Comparison of ENCODE assay signal across 25 cellular contexts in genomic region chr9:38256461-38256860, GRCh38.
DNase-seq lines count a peak whose midpoint lies in the region; ATAC-seq and TF ChIP-seq lines count a peak whose summit lies in the region.
"Had no signal": no experiment of that assay in that cellular context is flagged by ENCODE, and none has a peak within 500 bp of the region (broad histone marks: within the 10 kb centered on the region; RNA-seq: fewer than 3 reads in every experiment).

No MANE protein-coding gene starts in this region.

- no peak overlapping the region for H2BK120ac ChIP-seq in H9 (ENCODE audit: low read depth, low read length, poor library complexity, severe bottlenecking)

- H3K27ac ChIP-seq in H9 (ENCODE audit: insufficient read length, low read depth, low read length) = no peak overlapping the region
- H3K27ac ChIP-seq in coronary artery = no peak overlapping the region
- H3K27ac ChIP-seq: BLaER1 had no signal

- H3K79me1 ChIP-seq in H9 (ENCODE audit: insufficient read depth, low read depth, low read length, poor library complexity, severe bottlenecking) = no peaks in the 10 kb centered on the region

- no peaks in the 10 kb centered on the region; a peak in 1 of 7 replicates for H3K36me3 Mint-ChIP-seq in H9 (ENCODE audit: insufficient read depth in 1 of 3, low read depth in 3 of 3)
- no peaks in the 10 kb centered on the region for H3K36me3 Mint-ChIP-seq in type B pancreatic cell
- H3K36me3 Mint-ChIP-seq in stimulated activated effector memory CD8-positive, alpha-beta T cell treated with anti-CD3 and anti-CD28 coated beads, Interleukin-12 subunit alpha, Interleukin-12 subunit beta, amount 100 ng/mL, for 72 hours = no peaks in the 10 kb centered on the region
- H3K36me3 Mint-ChIP-seq: CD14-positive monocyte; CD4-positive, alpha-beta memory T cell; CD4-positive, CD25-positive, alpha-beta regulatory T cell; CD8-positive, alpha-beta memory T cell had no signal

- H4K5ac ChIP-seq in H9 (ENCODE audit: insufficient read length, low read depth, low read length) = no peak overlapping the region

- H3K23ac ChIP-seq in H9 (ENCODE audit: insufficient read length, low read depth, low read length) = no peak overlapping the region

- no peak overlapping the region for H3K18ac ChIP-seq in H9 (ENCODE audit: insufficient read length, low read depth, low read length)

- H3K56ac ChIP-seq in H9 (ENCODE audit: insufficient read length, low read depth, low read length) = no peak overlapping the region

- H3K27me3 Mint-ChIP-seq in H9 (ENCODE audit: low read depth) = peaks cover 67% of the 10 kb centered on the region
- H3K27me3 Mint-ChIP-seq in type B pancreatic cell = no peaks in the 10 kb centered on the region
- H3K27me3 Mint-ChIP-seq: CD4-positive, CD25-positive, alpha-beta regulatory T cell had no signal

- no peaks in the 10 kb centered on the region for H3K27me3 ChIP-seq in H9 (ENCODE audit: insufficient read depth, low read length)
- H3K27me3 ChIP-seq: BE2C, BLaER1 had no signal

- TF ChIP-seq CTCF in H9 (conservative IDR thresholded peaks at IDR 0.05) = no peak
- TF ChIP-seq CTCF in coronary artery (IDR thresholded peaks at IDR 0.05) = no peak
- no peak for TF ChIP-seq CTCF in type B pancreatic cell (conservative IDR thresholded peaks at IDR 0.05)

- H3K4me3 ChIP-seq in coronary artery = no peak overlapping the region
- H3K4me3 ChIP-seq: BLaER1, GM12878 had no signal

- no peak overlapping the region for H3K14ac ChIP-seq in H9 (ENCODE audit: insufficient read depth, low read length)

- H2AK5ac ChIP-seq in H9 (ENCODE audit: insufficient read length, low read length) = no peak overlapping the region

- H2BK15ac ChIP-seq in H9 (ENCODE audit: low read depth, low read length) = peak overlapping the region; percentile 12; the same call in 1 of the 2 replicates

- no peak overlapping the region for H4K8ac ChIP-seq in H9 (replicated peaks; ENCODE audit: insufficient read length, low read depth, low read length)

- no peaks in the 10 kb centered on the region for H4K20me1 ChIP-seq in H9 (ENCODE audit: control insufficient read depth, insufficient read depth, insufficient read length)
- H4K20me1 ChIP-seq: BLaER1 had no signal

- H2BK12ac ChIP-seq in H9 (ENCODE audit: insufficient read length, low read depth, low read length) = no peak overlapping the region

- no peak overlapping the region for H3K4me3 Mint-ChIP-seq in H9
- no peak overlapping the region for H3K4me3 Mint-ChIP-seq in type B pancreatic cell
- no peak overlapping the region for H3K4me3 Mint-ChIP-seq in stimulated activated effector memory CD8-positive, alpha-beta T cell treated with anti-CD3 and anti-CD28 coated beads, Interleukin-12 subunit alpha, Interleukin-12 subunit beta, amount 100 ng/mL, for 72 hours
- H3K4me3 Mint-ChIP-seq: CD4-positive, alpha-beta memory T cell; CD4-positive, CD25-positive, alpha-beta regulatory T cell; CD8-positive, alpha-beta memory T cell had no signal

- H3K79me2 ChIP-seq in H9 (ENCODE audit: insufficient read depth, low read length) = no peaks in the 10 kb centered on the region

- H2BK5ac ChIP-seq in H9 (ENCODE audit: insufficient read length, low read length) = no peak overlapping the region

- H3T11ph ChIP-seq in H9 (ENCODE audit: low read length) = no peak overlapping the region

- DNase-seq in H9 (no peak), coronary artery (ENCODE audit: low spot score) (peak; percentile 24), islet precursor cell (peak; percentile 30), type B pancreatic cell (ENCODE audit: extremely low spot score, unreplicated experiment) (peak; percentile 3), NCI-H1092 treated with DMSO at 0.1 percent for 48 hours (lab: John Stamatoyannopoulos, UW) (no peak), sciatic nerve (ENCODE audit: low spot score) (no peak)
- DNase-seq in stimulated activated effector memory CD8-positive, alpha-beta T cell treated with anti-CD3 and anti-CD28 coated beads, Interleukin-12 subunit alpha, Interleukin-12 subunit beta, amount 100 ng/mL, for 72 hours (ENCODE audit: low spot score in 2 of 2) = no peak
- DNase-seq: 8988T; ACHN; BE2C; C1 segment of cervical spinal cord; CD4-positive, CD25-positive, alpha-beta regulatory T cell; CD8-positive, alpha-beta memory T cell; COR-L47; DMS 273 treated with DMSO at 0.1 percent for 48 hours; DMS153; DMS53; DMS79; DND-41; EL; GDM1 had no signal

- H3K23me2 ChIP-seq in H9 (ENCODE audit: insufficient read length, low read depth, low read length, poor library complexity, severe bottlenecking) = no peaks in the 10 kb centered on the region

- intact Hi-C loops in sciatic nerve (cut with DNase I) = no loop called here

- H3K4me2 ChIP-seq in H9 (ENCODE audit: insufficient read depth, insufficient read length, low read length) = no peak overlapping the region
- H3K4me2 ChIP-seq: BLaER1 had no signal

- H3K9ac ChIP-seq in H9 (ENCODE audit: extremely low read depth, insufficient read length, low read length) = no peak overlapping the region
- H3K9ac ChIP-seq: BLaER1 had no signal

- no peaks in the 10 kb centered on the region for H3K9me3 ChIP-seq in H9 (ENCODE audit: control insufficient read depth, low read depth, low read length)
- H3K9me3 ChIP-seq: BE2C, BLaER1 had no signal

- no peak overlapping the region for H3K27ac Mint-ChIP-seq in H9
- no peak overlapping the region for H3K27ac Mint-ChIP-seq in type B pancreatic cell
- no peak overlapping the region for H3K27ac Mint-ChIP-seq in stimulated activated effector memory CD8-positive, alpha-beta T cell treated with anti-CD3 and anti-CD28 coated beads, Interleukin-12 subunit alpha, Interleukin-12 subunit beta, amount 100 ng/mL, for 72 hours
- H3K27ac Mint-ChIP-seq: CD14-positive monocyte; CD4-positive, alpha-beta memory T cell; CD4-positive, CD25-positive, alpha-beta regulatory T cell had no signal

- H3K4ac ChIP-seq in H9 (ENCODE audit: low read depth, low read length) = no peak overlapping the region

- no peak overlapping the region for H2BK20ac ChIP-seq in H9 (ENCODE audit: low read depth, low read length, poor library complexity, severe bottlenecking)

- H2AFZ ChIP-seq in H9 (ENCODE audit: low read length) = no peak overlapping the region

- no peak overlapping the region for H4K91ac ChIP-seq in H9 (ENCODE audit: insufficient read length, low read depth, low read length)

- no peaks in the 10 kb centered on the region for H3K4me1 ChIP-seq in H9 (ENCODE audit: insufficient read depth, low read length)
- H3K4me1 ChIP-seq: BE2C, BLaER1 had no signal

- H3K9me3 Mint-ChIP-seq in H9 (0 out of 5 replicates have a peak, but pooled peaks cover 0 to 3% of the 10 kb centered on the region in 2 experiments), type B pancreatic cell (peaks cover 3% of the 10 kb centered on the region)
- no peaks in the 10 kb centered on the region for H3K9me3 Mint-ChIP-seq in stimulated activated effector memory CD8-positive, alpha-beta T cell treated with anti-CD3 and anti-CD28 coated beads, Interleukin-12 subunit alpha, Interleukin-12 subunit beta, amount 100 ng/mL, for 72 hours

- ATAC-seq in sciatic nerve = no peak
- ATAC-seq in stimulated activated effector memory CD8-positive, alpha-beta T cell treated with anti-CD3 and anti-CD28 coated beads, Interleukin-12 subunit alpha, Interleukin-12 subunit beta, amount 100 ng/mL, for 72 hours = no peak
- ATAC-seq: GM12878 had no signal

- H3K4me1 Mint-ChIP-seq in H9 (no peaks in the 10 kb centered on the region), type B pancreatic cell (ENCODE audit: unreplicated experiment) (peaks cover 9% of the 10 kb centered on the region)
- no peaks in the 10 kb centered on the region for H3K4me1 Mint-ChIP-seq in stimulated activated effector memory CD8-positive, alpha-beta T cell treated with anti-CD3 and anti-CD28 coated beads, Interleukin-12 subunit alpha, Interleukin-12 subunit beta, amount 100 ng/mL, for 72 hours
- H3K4me1 Mint-ChIP-seq: CD14-positive monocyte; CD4-positive, alpha-beta memory T cell; CD4-positive, CD25-positive, alpha-beta regulatory T cell; CD8-positive, alpha-beta memory T cell had no signal

- WGBS in H9 (ENCODE audit: extremely low coverage, insufficient read length, low lambda C conversion rate) = no CpG with 5 or more reads among the region's 2 CpGs

Comparison
In these comparisons a context has a peak if more than half of its experiments do, and no peak if none do; other contexts are left out.
1. DNase-seq: peak in coronary artery (single experiment), islet precursor cell (single experiment) and type B pancreatic cell (single experiment); none in H9 (single experiment), NCI-H1092 treated with DMSO at 0.1 percent for 48 hours (single experiment), sciatic nerve (single experiment) and stimulated activated effector memory CD8-positive, alpha-beta T cell treated with anti-CD3 and anti-CD28 coated beads, Interleukin-12 subunit alpha, Interleukin-12 subunit beta, amount 100 ng/mL, for 72 hours (0 of 2).